In genomic region chr5:140488141-140488540, GRCh38 we compare ENCODE assay signal across 2 cellular contexts. TPM values are rescaled to one million over a fixed set of nuclear protein-coding genes. Genes with fewer than 3 reads are reported as not detected.
"Had no signal": no experiment of that assay in that cellular context is flagged by ENCODE, and none has a peak within 500 bp of the region (broad histone marks: within the 10 kb centered on the region; RNA-seq: fewer than 3 reads in every experiment).

No MANE protein-coding gene starts in this region.

RNA-seq across cellular contexts. Expression of gene EIF4EBP3, which starts 59.3 kb away (rescaled TPM):
- total RNA-seq: skeletal muscle tissue, temporal lobe had no signal
